ENCODE assay signal across 8 cellular contexts in genomic region chr10:114541081-114541833, GRCh38.
DNase-seq lines count a peak whose midpoint lies in the region; ATAC-seq, FAIRE-seq and TF ChIP-seq lines count a peak whose summit lies in the region.

No MANE protein-coding gene starts in this region.

- H3K9me3 ChIP-seq in pancreas (no peaks in the 10 kb centered on the region), aorta (ENCODE audit: control insufficient read depth, low read length) (no peaks in the 10 kb centered on the region)

- H3K4me3 ChIP-seq in GM12865 (ENCODE audit: low read depth, low read length) = no peak overlapping the region
- H3K4me3 ChIP-seq in pancreas = no peak overlapping the region
- no peak overlapping the region for H3K4me3 ChIP-seq in aorta (ENCODE audit: low read length in 2 of 2)

- H3K36me3 ChIP-seq in pancreas (no peaks in the 10 kb centered on the region), aorta (ENCODE audit: control insufficient read depth in 1 of 2, insufficient read depth in 2 of 2, low read length in 1 of 2) (no peaks in the 10 kb centered on the region)

- intact Hi-C loops in pancreas (cut with DNase I) (loop anchor here in 2 of 3 donors (10.0 kb wide), 3 partner anchors 234 to 244 kb away; no protein-coding TSS in a partner anchor), aorta (cut with DNase I) (no loop called here)

- no peaks in the 10 kb centered on the region for H3K27me3 ChIP-seq in pancreas
- H3K27me3 ChIP-seq in aorta (ENCODE audit: control insufficient read depth in 1 of 2, insufficient read depth in 2 of 2, low read length in 1 of 2) = no peaks in the 10 kb centered on the region

- H3K27ac ChIP-seq in pancreas (no peak overlapping the region), aorta (ENCODE audit: low read depth in 1 of 2, low read length in 2 of 2) (no peak overlapping the region)

- DNase-seq in GM12865 (ENCODE audit: low read depth) (peak; percentile 42), cerebellum (ENCODE audit: low spot score) (peak; percentile 55), pancreas (peak in 2 of 6 donors; percentile 17 to 32), aorta (peak in 1 of 2 donors; percentile 74), NCI-H748 (lab: John Stamatoyannopoulos, UW; ENCODE audit: unreplicated experiment) (no peak), HT-29 (ENCODE audit: low spot score) (no peak), retina (no peak)

- TF ChIP-seq CTCF in GM12865 (IDR thresholded peaks at IDR 0.05; ENCODE audit: insufficient read depth, low read depth, low read length, missing control alignments) (no peak), pancreas (IDR thresholded peaks at IDR 0.05) (no peak)

- peak; percentile 90 to 92 for ATAC-seq in activated CD4-positive, CD25-positive, alpha-beta regulatory T cell treated with anti-CD3 and anti-CD28 coated beads, Interleukin-2, amount 50 U/mL, for 24 hours
- peak in 3 of 4 donors; percentile 68 to 72 (median 68) for ATAC-seq in pancreas
- ATAC-seq in aorta (ENCODE audit: low FRiP score) = peak; percentile 84

- FAIRE-seq in pancreas (lab: Jason Lieb, UNC) = no peak

- H3K4me1 ChIP-seq in pancreas (no peaks in the 10 kb centered on the region), aorta (ENCODE audit: control insufficient read depth in 1 of 2, insufficient read depth in 2 of 2, low read length in 2 of 2) (no peaks in the 10 kb centered on the region)

- WGBS in pancreas, 2 donors = 65 to 69% methylated on average over 14 of the region's 14 CpGs
- 29 to 30% methylated on average over 14 of the region's 14 CpGs for WGBS in aorta, 2 donors

Comparison
In these comparisons a context has a peak if more than half of its experiments do, and no peak if none do; other contexts are left out.
1. DNase-seq: peak in GM12865 (single experiment) and cerebellum (single experiment); none in NCI-H748 (single experiment), HT-29 (single experiment) and retina (single experiment).
2. intact Hi-C loops: an anchor here in pancreas (10.0 kb wide); none called in aorta.
3. Peak in every context shown above with its lines, with median percentiles within 50 percentile points of each other: ATAC-seq.